In the genomic region with DNA sequence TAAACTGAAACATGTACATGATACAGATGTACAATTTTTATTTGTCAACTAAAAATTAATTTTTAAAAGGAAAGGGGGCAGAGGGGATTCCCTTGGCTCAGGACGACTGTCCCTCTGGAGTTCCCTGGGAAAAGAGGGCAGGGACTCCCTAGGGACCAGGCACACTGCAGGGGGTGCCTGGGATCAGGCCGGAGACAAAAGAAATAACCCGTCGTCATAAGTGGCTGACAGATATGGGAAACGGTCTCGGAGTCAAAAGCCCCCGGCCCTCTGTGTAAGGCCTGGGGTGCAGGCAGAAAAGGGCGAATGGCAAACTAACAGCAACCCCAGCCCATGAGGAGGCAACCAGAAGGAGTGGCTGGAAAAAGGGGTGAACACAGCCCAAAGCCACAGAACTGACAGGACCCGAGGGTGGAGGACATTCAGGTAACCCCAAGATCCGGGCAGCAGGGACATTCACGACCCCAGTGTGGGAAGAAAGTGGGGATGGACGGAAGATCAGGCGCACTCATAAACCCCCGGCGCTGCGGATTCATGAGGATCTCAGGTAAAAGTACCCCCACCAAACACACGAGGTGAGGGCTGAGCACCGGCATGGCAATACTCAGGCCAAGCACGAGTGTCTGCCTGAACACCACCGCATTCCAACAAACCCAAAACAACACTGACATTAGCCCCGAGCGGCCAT, we compare ENCODE assay signal across 10 cellular contexts. TPM values are rescaled to one million over a fixed set of nuclear protein-coding genes. Genes with fewer than 3 reads are reported as not detected.
DNase-seq lines count a peak whose midpoint lies in the region; ATAC-seq and TF ChIP-seq lines count a peak whose summit lies in the region.
"Had no signal": no experiment of that assay in that cellular context is flagged by ENCODE, and none has a peak within 500 bp of the region (broad histone marks: within the 10 kb centered on the region; RNA-seq: fewer than 3 reads in every experiment).

No MANE protein-coding gene starts in this region.

- H3K4me2 ChIP-seq in osteoblast (ENCODE audit: insufficient read depth, low read length), result peak overlapping the region; percentile 85

- H3K36me3 ChIP-seq in Peyer's patch (peaks cover 0 to 19% (median 0%) of the 10 kb centered on the region in 3 donors), esophagus squamous epithelium (peaks cover 3 to 23% (median 11%) of the 10 kb centered on the region in 3 donors), osteoblast (ENCODE audit: insufficient read depth, low read length) (peaks cover 31% of the 10 kb centered on the region), SJCRH30 (peaks cover 3% of the 10 kb centered on the region; the same call in 1 of the 2 replicates)

- H3K27ac ChIP-seq in Peyer's patch (peak overlapping the region; percentile 64 to 85 (median 76)), esophagus squamous epithelium (peak overlapping the region; percentile 72 to 95 (median 84)), osteoblast (ENCODE audit: low read depth, low read length) (peak overlapping the region; percentile 96), SJCRH30 (no peak overlapping the region)

- WGBS in esophagus squamous epithelium, 2 donors, result 67 to 72% methylated on average over 22 of the region's 22 CpGs

- intact Hi-C loops in esophagus squamous epithelium (cut with DNase I), result no loop called here

- no peak overlapping the region for H2AFZ ChIP-seq in osteoblast (ENCODE audit: low read length)

- H3K4me1 ChIP-seq in Peyer's patch, result peaks cover 0 to 70% (median 3%) of the 10 kb centered on the region in 4 donors
- peaks cover 78 to 100% (median 87%) of the 10 kb centered on the region in 3 donors for H3K4me1 ChIP-seq in esophagus squamous epithelium
- H3K4me1 ChIP-seq in osteoblast (ENCODE audit: insufficient read depth, low read length), result peaks cover 81% of the 10 kb centered on the region
- peaks cover 2% of the 10 kb centered on the region; the same call in 1 of the 2 replicates for H3K4me1 ChIP-seq in SJCRH30

- H4K20me1 ChIP-seq in osteoblast (ENCODE audit: insufficient read depth, low read length), result peaks cover 11% of the 10 kb centered on the region

- H3K79me2 ChIP-seq in osteoblast (ENCODE audit: insufficient read depth, low read length), result peaks cover 90% of the 10 kb centered on the region

- H3K27me3 ChIP-seq in Peyer's patch (no peaks in the 10 kb centered on the region), esophagus squamous epithelium (no peaks in the 10 kb centered on the region), osteoblast (ENCODE audit: insufficient read depth, low read length) (no peaks in the 10 kb centered on the region), SJCRH30 (no peaks in the 10 kb centered on the region)

- H3K4me3 ChIP-seq in AG09309 (ENCODE audit: control insufficient read depth, low read depth, low read length) (peak overlapping the region; percentile 13; the same call in 1 of the 2 replicates), Peyer's patch (peak overlapping the region in 1 of 4 donors; percentile 21), esophagus squamous epithelium (peak overlapping the region in 1 of 4 donors; percentile 54), osteoblast (ENCODE audit: insufficient read depth, low read length) (peak overlapping the region; percentile 55), SJCRH30 (no peak overlapping the region)

- DNase-seq in AG09309 (ENCODE audit: low read depth), result no peak
- peak in 1 of 3 donors; percentile 41 for DNase-seq in Peyer's patch
- no peak for DNase-seq in esophagus squamous epithelium (lab: John Stamatoyannopoulos, UW)
- DNase-seq in osteoblast (ENCODE audit: insufficient read length, low spot score, missing footprints), result peak; percentile 55
- DNase-seq in activated CD4-positive, alpha-beta T cell treated with anti-CD3 and anti-CD28 coated beads for 4 hours, result no peak
- no peak for DNase-seq in ecto neural progenitor cell (ENCODE audit: low spot score)
- DNase-seq in SJCRH30, result no peak
- DNase-seq: islet precursor cell, NCI-H1436 had no signal

- ATAC-seq in HG03354 (IDR thresholded peaks at IDR 0.05; ENCODE audit: poor library complexity, severe bottlenecking, unreplicated experiment), result no peak

- H3K9me3 ChIP-seq in Peyer's patch, result no peaks in the 10 kb centered on the region
- no peaks in the 10 kb centered on the region for H3K9me3 ChIP-seq in esophagus squamous epithelium
- H3K9me3 ChIP-seq in osteoblast (ENCODE audit: low read depth, low read length), result no peaks in the 10 kb centered on the region
- no peaks in the 10 kb centered on the region for H3K9me3 ChIP-seq in SJCRH30 (replicated peaks)

- no peak for TF ChIP-seq POLR2A in Peyer's patch (IDR thresholded peaks at IDR 0.05)
- no peak for TF ChIP-seq POLR2A in esophagus squamous epithelium (IDR thresholded peaks at IDR 0.05)

- TF ChIP-seq CTCF in AG09309 (IDR thresholded peaks at IDR 0.05; ENCODE audit: control insufficient read depth, insufficient read depth, low read depth, low read length, missing control alignments), result no peak
- no peak for TF ChIP-seq CTCF in Peyer's patch (IDR thresholded peaks at IDR 0.05)
- TF ChIP-seq CTCF in esophagus squamous epithelium (IDR thresholded peaks at IDR 0.05), result no peak
- no peak for TF ChIP-seq CTCF in osteoblast (IDR thresholded peaks at IDR 0.05; ENCODE audit: extremely low read depth, low read depth, low read length)

RNA-seq across cellular contexts. Expression of gene MLLT1, which starts 6.7 kb away (rescaled TPM):
- total RNA-seq in Peyer's patch (10 to 100 TPM in 3 of 4 donors, 1 to 10 TPM in 1; 9.5 to 24.8 (median 19.3) TPM), esophagus squamous epithelium (10 to 100 TPM; 10.3 to 20.1 (median 12.7) TPM), osteoblast (14.7 and 15.9 TPM in 2 replicates)
- total RNA-seq in SJCRH30 (2014; rRNA removed; shearing (Covaris generic)), result 23.3 and 23.8 TPM in 2 replicates
